In genomic region chr2:37643102-37644078, GRCh38 we compare ENCODE assay signal across 11 cellular contexts. TPM values are rescaled to one million over a fixed set of nuclear protein-coding genes. Genes with fewer than 3 reads are reported as not detected.
DNase-seq lines count a peak whose midpoint lies in the region; ATAC-seq and TF ChIP-seq lines count a peak whose summit lies in the region.
"Had no signal": no experiment of that assay in that cellular context is flagged by ENCODE, and none has a peak within 500 bp of the region (broad histone marks: within the 10 kb centered on the region; RNA-seq: fewer than 3 reads in every experiment).

No MANE protein-coding gene starts in this region.

- peaks cover 39% of the 10 kb centered on the region for H3K4me1 Mint-ChIP-seq in brain

- H3K27me3 Mint-ChIP-seq in brain, result peaks cover 3% of the 10 kb centered on the region

- H3K4me1 ChIP-seq in PC-9 (replicated peaks; ENCODE audit: insufficient read depth), result no peaks in the 10 kb centered on the region
- H3K4me1 ChIP-seq in Peyer's patch, result peaks cover 0 to 8% (median under 1%) of the 10 kb centered on the region in 4 donors

- H3K4me3 Mint-ChIP-seq in brain, result no peak overlapping the region
- H3K4me3 Mint-ChIP-seq: nephron had no signal

- H3K9me3 ChIP-seq in PC-9 (ENCODE audit: insufficient read depth, low read depth), result peaks cover 3% of the 10 kb centered on the region; the same call in 1 of the 2 replicates
- no peaks in the 10 kb centered on the region for H3K9me3 ChIP-seq in Peyer's patch

- H2AFZ ChIP-seq in PC-9, result no peak overlapping the region

- H3K36me3 ChIP-seq in PC-9 (ENCODE audit: low read depth) (peaks cover 55% of the 10 kb centered on the region), Peyer's patch (no peaks in the 10 kb centered on the region)

- intact Hi-C loops in sciatic nerve (cut with DNase I) (no loop called here), PC-9 (cut with micrococcal nuclease; ENCODE audit: unreplicated experiment) (no loop called here)

- H4K20me1 ChIP-seq in PC-9 (ENCODE audit: insufficient read depth), result no peaks in the 10 kb centered on the region

- no peak for TF ChIP-seq POLR2A in Peyer's patch (IDR thresholded peaks at IDR 0.05)

- POLR2A ChIA-PET in PC-9 (lab: Charles Lee; ENCODE audit: unreplicated experiment), result no interaction called here

- peaks cover 13% of the 10 kb centered on the region for H3F3A ChIP-seq in PC-9 (ENCODE audit: insufficient read depth, low read depth)

- peaks cover 41% of the 10 kb centered on the region for H3K79me2 ChIP-seq in PC-9 (ENCODE audit: low read depth)

- H3K36me3 Mint-ChIP-seq in brain, result peaks cover 71% of the 10 kb centered on the region

- H3K27ac ChIP-seq in PC-9, result no peak overlapping the region
- H3K27ac ChIP-seq in Peyer's patch, result peak overlapping the region in 1 of 4 donors; percentile 26

- no TSS peak for BruUV-seq in PC-9 (replicated peaks; lab: Mats Ljungman, UMichigan)

- H3K4me3 ChIP-seq in PC-9 (no peak overlapping the region), Peyer's patch (no peak overlapping the region)

- H3K9me2 ChIP-seq in PC-9 (ENCODE audit: insufficient read depth), result no peaks in the 10 kb centered on the region

- H3K27me3 ChIP-seq in PC-9 (ENCODE audit: insufficient read depth, low read depth) (no peaks in the 10 kb centered on the region), Peyer's patch (no peaks in the 10 kb centered on the region)

- peak overlapping the region in 4 of 5 experiments; percentile 24 to 80 (median 74) for H3K27ac Mint-ChIP-seq in brain

- H3K9me3 Mint-ChIP-seq in brain, result peaks cover 0 to 14% (median 3%) of the 10 kb centered on the region in 5 experiments

- DNase-seq in NCI-H2227 treated with DMSO at 0.1 percent for 48 hours (lab: John Stamatoyannopoulos, UW) (peak; percentile 9), NCI-H2227 (lab: John Stamatoyannopoulos, UW; ENCODE audit: unreplicated experiment) (no peak), NCI-H146 (lab: John Stamatoyannopoulos, UW) (peak; percentile 93), sciatic nerve (ENCODE audit: low spot score) (no peak), PC-9 (no peak), NCI-H2107 treated with DMSO at 0.1 percent for 48 hours (lab: John Stamatoyannopoulos, UW; ENCODE audit: unreplicated experiment) (no peak), Peyer's patch (no peak)
- DNase-seq: activated T-cell treated with anti-CD3 and anti-CD28 coated beads, Interleukin-2, amount 50 U/mL, for 48 hours; NCI-H1694 had no signal

- TF ChIP-seq CTCF in brain (conservative IDR thresholded peaks at IDR 0.05) (no peak), PC-9 (conservative IDR thresholded peaks at IDR 0.05) (no peak), Peyer's patch (IDR thresholded peaks at IDR 0.05) (no peak)

- H3K4me2 ChIP-seq in PC-9, result no peak overlapping the region

- CTCF ChIA-PET in PC-9 (lab: Charles Lee), result no interaction called here

- peak; percentile 55 for ATAC-seq in sciatic nerve

RNA-seq across cellular contexts. Expression of gene CDC42EP3, which starts 28.1 kb away (rescaled TPM):
- polyA plus RNA-seq in brain (ENCODE audit: insufficient read depth, low read depth, low replicate concordance), result 25.9 TPM
- 53.1 TPM for total RNA-seq in sciatic nerve
- total RNA-seq in PC-9 (2021), result 41.6 and 54.1 TPM in 2 replicates
- total RNA-seq in Peyer's patch, result 1 to 10 TPM; 7.0 to 9.5 (median 7.6) TPM

Comparison
In these comparisons a context has a peak if more than half of its experiments do, and no peak if none do; other contexts are left out.
1. DNase-seq: peak in NCI-H2227 treated with DMSO at 0.1 percent for 48 hours (single experiment) and NCI-H146 (single experiment); none in NCI-H2227 (single experiment), sciatic nerve (single experiment), PC-9 (0 of 2), NCI-H2107 treated with DMSO at 0.1 percent for 48 hours (single experiment) and Peyer's patch (0 of 3).